In genomic region chr15:66452971-66453580, GRCh38 we compare ENCODE assay signal across 14 cellular contexts. TPM values are rescaled to one million over a fixed set of nuclear protein-coding genes. Genes with fewer than 3 reads are reported as not detected.
DNase-seq lines count a peak whose midpoint lies in the region; ATAC-seq and TF ChIP-seq lines count a peak whose summit lies in the region.
"Had no signal": no experiment of that assay in that cellular context is flagged by ENCODE, and none has a peak within 500 bp of the region (broad histone marks: within the 10 kb centered on the region; RNA-seq: fewer than 3 reads in every experiment).

No MANE protein-coding gene starts in this region.

- WGBS in transverse colon (ENCODE audit: low coverage in 1 of 2), 2 donors: 76 to 83% methylated on average over 1 of the region's 1 CpG

- H3K36me3 ChIP-seq in neutrophil (peaks cover 16% of the 10 kb centered on the region), transverse colon (peaks cover 0 to 3% (median 0%) of the 10 kb centered on the region in 4 donors)

- no peaks in the 10 kb centered on the region for H3K9me3 ChIP-seq in neutrophil
- H3K9me3 ChIP-seq in transverse colon: no peaks in the 10 kb centered on the region

- TF ChIP-seq CTCF in GM20000 (IDR thresholded peaks at IDR 0.05; ENCODE audit: extremely low read depth, missing control alignments) (peak; percentile 2), NB4 (IDR thresholded peaks at IDR 0.05; ENCODE audit: low read depth, low read length) (no peak), dorsolateral prefrontal cortex (IDR thresholded peaks at IDR 0.05 in 54 of 56, conservative IDR thresholded peaks at IDR 0.05 in 2 of 56; ENCODE audit: low read depth in 1 of 56, partially characterized antibody in 56 of 56) (peak in 1 of 56 donors; percentile 14), neutrophil (IDR thresholded peaks at IDR 0.05) (no peak), transverse colon (IDR thresholded peaks at IDR 0.05) (no peak)

- H3K27me3 ChIP-seq in dorsolateral prefrontal cortex (no peaks in the 10 kb centered on the region), neutrophil (no peaks in the 10 kb centered on the region), transverse colon (no peaks in the 10 kb centered on the region)

- DNase-seq in GM20000 (ENCODE audit: low spot score) (no peak), NB4 (ENCODE audit: low read depth) (peak; percentile 35), dorsolateral prefrontal cortex (peak in 6 of 10 donors; percentile 24 to 61 (median 47)), transverse colon (no peak), NCI-H774 (lab: John Stamatoyannopoulos, UW) (no peak)
- DNase-seq: activated CD4-positive, CD25-positive, alpha-beta regulatory T cell treated with anti-CD3 and anti-CD28 coated beads, Interleukin-2, amount 50 U/mL, for 72 hours; activated gamma-delta T cell; erythroblast; kidney; NCI-H2081 had no signal

- peak overlapping the region in 17 of 59 donors; percentile 1 to 69 (median 32) for H3K27ac ChIP-seq in dorsolateral prefrontal cortex
- peak overlapping the region; percentile 69 for H3K27ac ChIP-seq in neutrophil
- H3K27ac ChIP-seq in transverse colon: no peak overlapping the region
- H3K27ac ChIP-seq: RWPE1 had no signal

- H3K4me3 ChIP-seq in NB4 (ENCODE audit: low read depth, low read length): no peak overlapping the region
- no peak overlapping the region for H3K4me3 ChIP-seq in dorsolateral prefrontal cortex
- no peak overlapping the region for H3K4me3 ChIP-seq in neutrophil (ENCODE audit: low read depth in 1 of 2, low read length in 1 of 2)
- no peak overlapping the region for H3K4me3 ChIP-seq in transverse colon

- intact Hi-C loops in dorsolateral prefrontal cortex (cut with DNase I) (no loop called here), transverse colon (cut with DNase I; ENCODE audit: low total_unique reads) (no loop called here)

- ATAC-seq in HG03039 (IDR thresholded peaks at IDR 0.05; ENCODE audit: unreplicated experiment): no peak
- ATAC-seq in HG03432 (IDR thresholded peaks at IDR 0.05; ENCODE audit: unreplicated experiment): no peak

- peaks cover 9 to 12% of the 10 kb centered on the region in 2 experiments for H3K4me1 ChIP-seq in neutrophil (ENCODE audit: control insufficient read depth in 1 of 2, insufficient read depth in 1 of 2, low read depth in 1 of 2, low read length in 1 of 2)
- no peaks in the 10 kb centered on the region for H3K4me1 ChIP-seq in transverse colon

- no peak for TF ChIP-seq EP300 in transverse colon (IDR thresholded peaks at IDR 0.05; ENCODE audit: low read depth)

- in situ Hi-C loops in transverse colon (cut with MboI; ENCODE audit: low pct_ligation_motif_present in 1 of 4, low pct_unique_long_range_greater_than_20kb in 1 of 4, low sequenced_read_pairs in 3 of 4): no loop called here

- TF ChIP-seq POLR2A in NB4 (IDR thresholded peaks at IDR 0.05; ENCODE audit: extremely low read depth, insufficient read length) (no peak), transverse colon (IDR thresholded peaks at IDR 0.05) (no peak)

RNA-seq across cellular contexts. Expression of gene SNAPC5, which starts 44.5 kb away (rescaled TPM):
- total RNA-seq in dorsolateral prefrontal cortex: 10 to 100 TPM; 18.3 to 49.0 (median 32.9) TPM
- total RNA-seq in transverse colon: 10 to 100 TPM in 3 of 4 donors, 1 to 10 TPM in 1; 2.6 to 64.0 (median 32.1) TPM

RNA-seq across cellular contexts. Expression of gene RPL4, which starts 51.6 kb away (rescaled TPM):
- 1,000 to 10,000 TPM in 1 of 120 experiments, 100 to 1,000 TPM in 119; 527 to 1,058 (median 732) TPM for total RNA-seq in dorsolateral prefrontal cortex
- 1,000 to 10,000 TPM; 1,084 to 1,586 (median 1,392) TPM for total RNA-seq in transverse colon

RNA-seq across cellular contexts. Expression of gene ZWILCH, which starts 52.0 kb away (rescaled TPM):
- total RNA-seq in dorsolateral prefrontal cortex (10 to 100 TPM in 15 of 120 experiments, 1 to 10 TPM in 105; 3.0 to 12.5 (median 6.8) TPM), transverse colon (1 to 10 TPM; 1.9 to 6.8 (median 4.4) TPM)

Comparison
In these comparisons a context has a peak if more than half of its experiments do, and no peak if none do; other contexts are left out.
1. DNase-seq: peak in NB4 (single experiment) and dorsolateral prefrontal cortex (6 of 10); none in GM20000 (single experiment), transverse colon (single experiment) and NCI-H774 (single experiment).